In the genomic region with DNA sequence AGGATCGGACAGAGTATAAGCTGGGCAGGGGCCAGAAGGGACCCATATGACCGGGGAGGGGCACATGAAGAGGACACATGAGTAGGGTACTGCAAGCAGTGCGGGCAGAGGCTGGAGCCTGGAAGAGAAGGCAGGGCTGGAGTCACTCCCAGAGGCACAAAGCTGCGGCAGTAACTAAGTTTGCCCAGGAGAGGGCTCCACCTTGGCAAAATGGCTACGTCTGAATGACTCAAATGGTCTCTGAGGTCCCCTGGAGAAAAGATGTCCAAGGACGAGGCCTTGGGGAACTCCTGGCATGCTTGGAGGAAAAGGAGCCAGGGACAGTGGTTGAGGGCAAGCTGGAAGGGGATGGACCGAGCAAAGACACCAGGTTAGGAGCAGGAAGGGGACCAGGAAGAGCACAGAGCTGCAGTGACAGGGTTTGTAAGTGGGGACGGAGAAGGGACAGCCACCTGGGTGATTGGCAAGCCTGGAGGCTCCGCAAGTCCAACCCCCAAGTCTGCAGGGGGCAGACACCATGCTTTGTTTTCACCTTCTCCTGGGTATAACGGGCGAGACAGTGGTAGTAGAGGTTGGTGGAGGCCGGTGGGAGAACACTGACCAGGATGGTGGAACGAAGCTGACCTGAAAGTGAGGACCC, we compare ENCODE assay signal across 9 cellular contexts. TPM values are rescaled to one million over a fixed set of nuclear protein-coding genes. Genes with fewer than 3 reads are reported as not detected.
DNase-seq lines count a peak whose midpoint lies in the region; ATAC-seq and TF ChIP-seq lines count a peak whose summit lies in the region.
"Had no signal": no experiment of that assay in that cellular context is flagged by ENCODE, and none has a peak within 500 bp of the region (broad histone marks: within the 10 kb centered on the region; RNA-seq: fewer than 3 reads in every experiment).

No MANE protein-coding gene starts in this region.

- POLR2A ChIA-PET in activated naive CD8-positive, alpha-beta T cell treated with anti-CD3 and anti-CD28 coated beads, Interleukin-2, amount 10 ng/mL, durations not matched to agents 7 days and 5 days (lab: Charles Lee): no interaction called here

- peak overlapping the region; percentile 13; the same call in 1 of the 2 replicates for H3K9ac ChIP-seq in ES-I3 (ENCODE audit: low read depth, low read length)
- no peak overlapping the region for H3K9ac ChIP-seq in Loucy (ENCODE audit: low read depth, low read length, poor library complexity, severe bottlenecking)

- H3K4me1 ChIP-seq in ES-I3 (ENCODE audit: insufficient read depth, low read length): peaks cover 5% of the 10 kb centered on the region; the same call in 1 of the 2 replicates
- no peaks in the 10 kb centered on the region for H3K4me1 ChIP-seq in Loucy (ENCODE audit: insufficient read depth, low read length, poor library complexity, severe bottlenecking)
- no peaks in the 10 kb centered on the region for H3K4me1 ChIP-seq in heart right ventricle

- H3K36me3 Mint-ChIP-seq in activated naive CD8-positive, alpha-beta T cell treated with anti-CD3 and anti-CD28 coated beads, Interleukin-2, amount 10 ng/mL, durations not matched to agents 7 days and 5 days: no peaks in the 10 kb centered on the region

- peaks cover 2% of the 10 kb centered on the region for H3K4me1 Mint-ChIP-seq in activated naive CD8-positive, alpha-beta T cell treated with anti-CD3 and anti-CD28 coated beads, Interleukin-2, amount 10 ng/mL, durations not matched to agents 7 days and 5 days

- no peak overlapping the region for H3K27ac ChIP-seq in heart right ventricle

- no peaks in the 10 kb centered on the region for H4K20me1 ChIP-seq in Loucy (ENCODE audit: insufficient read depth, low read length, poor library complexity, severe bottlenecking)

- TF ChIP-seq CTCF in Loucy (conservative IDR thresholded peaks at IDR 0.05; ENCODE audit: low read length): peak; percentile 82
- peak; percentile 48 to 82 (median 79) for TF ChIP-seq CTCF in heart right ventricle (IDR thresholded peaks at IDR 0.05)
- TF ChIP-seq CTCF in retinal pigment epithelial cell (conservative IDR thresholded peaks at IDR 0.05; ENCODE audit: low read depth, low read length): peak; percentile 92

- no peak overlapping the region for H3K27ac Mint-ChIP-seq in activated naive CD8-positive, alpha-beta T cell treated with anti-CD3 and anti-CD28 coated beads, Interleukin-2, amount 10 ng/mL, durations not matched to agents 7 days and 5 days

- H3K9me3 ChIP-seq in ES-I3 (ENCODE audit: control insufficient read depth, insufficient read depth, low read length) (no peaks in the 10 kb centered on the region), Loucy (ENCODE audit: insufficient read depth, low read depth, low read length) (no peaks in the 10 kb centered on the region), heart right ventricle (no peaks in the 10 kb centered on the region)

- intact Hi-C loops in heart right ventricle (cut with DNase I): loop anchor here in 5 of 10 donors (5.0 to 10.0 kb wide), 3 partner anchors 192 to 295 kb away; no protein-coding TSS in a partner anchor

- ATAC-seq in activated naive CD8-positive, alpha-beta T cell treated with anti-CD3 and anti-CD28 coated beads, Interleukin-2, amount 10 ng/mL, durations not matched to agents 7 days and 5 days (ENCODE audit: low read depth): peak; percentile 80
- ATAC-seq in heart right ventricle: peak; percentile 67 to 86 (median 79)
- no peak for ATAC-seq in GM19324 (IDR thresholded peaks at IDR 0.05; ENCODE audit: low FRiP score, unreplicated experiment)
- no peak for ATAC-seq in HG03342 (IDR thresholded peaks at IDR 0.05; ENCODE audit: unreplicated experiment)

- peak overlapping the region; percentile 36 for H3K4me2 ChIP-seq in Loucy (ENCODE audit: low read depth, low read length, poor library complexity, severe bottlenecking)

- no peaks in the 10 kb centered on the region for H3K9me2 ChIP-seq in Loucy (replicated peaks; ENCODE audit: low read depth, low read length)

- no peak overlapping the region for H3K4me3 ChIP-seq in Loucy (ENCODE audit: low read length, poor library complexity, severe bottlenecking)
- no peak overlapping the region for H3K4me3 ChIP-seq in heart right ventricle
- no peak overlapping the region for H3K4me3 ChIP-seq in retinal pigment epithelial cell (ENCODE audit: low read length)

- H3K27me3 ChIP-seq in Loucy (ENCODE audit: insufficient read depth, low read length, poor library complexity, severe bottlenecking): no peaks in the 10 kb centered on the region
- H3K27me3 ChIP-seq in heart right ventricle: peaks cover 0 to 37% (median 23%) of the 10 kb centered on the region in 7 donors

- no peak overlapping the region for H3K4me3 Mint-ChIP-seq in activated naive CD8-positive, alpha-beta T cell treated with anti-CD3 and anti-CD28 coated beads, Interleukin-2, amount 10 ng/mL, durations not matched to agents 7 days and 5 days

- 33 to 36% methylated on average over 13 of the region's 13 CpGs for WGBS in heart right ventricle, 2 donors

- no peaks in the 10 kb centered on the region for H3K79me2 ChIP-seq in Loucy (ENCODE audit: insufficient read depth, low read length)

- H3F3A ChIP-seq in Loucy (ENCODE audit: low read depth): no peaks in the 10 kb centered on the region

- no peaks in the 10 kb centered on the region for H3K36me3 ChIP-seq in ES-I3 (ENCODE audit: insufficient read depth, low read length)
- no peaks in the 10 kb centered on the region for H3K36me3 ChIP-seq in Loucy (ENCODE audit: insufficient read depth, low read length)
- H3K36me3 ChIP-seq in heart right ventricle: no peaks in the 10 kb centered on the region

- DNase-seq in SKM-1 (lab: John Stamatoyannopoulos, UW; ENCODE audit: unreplicated experiment) (peak; percentile 30), heart right ventricle (peak; percentile 44 to 49), retinal pigment epithelial cell (ENCODE audit: low read depth) (no peak)
- DNase-seq in activated naive CD8-positive, alpha-beta T cell treated with anti-CD3 and anti-CD28 coated beads, Interleukin-2, amount 10 ng/mL, durations not matched to agents 7 days and 5 days: peak; percentile 60

- no peaks in the 10 kb centered on the region for H3K9me3 Mint-ChIP-seq in activated naive CD8-positive, alpha-beta T cell treated with anti-CD3 and anti-CD28 coated beads, Interleukin-2, amount 10 ng/mL, durations not matched to agents 7 days and 5 days

- peaks cover 18% of the 10 kb centered on the region for H3K27me3 Mint-ChIP-seq in activated naive CD8-positive, alpha-beta T cell treated with anti-CD3 and anti-CD28 coated beads, Interleukin-2, amount 10 ng/mL, durations not matched to agents 7 days and 5 days

- peak overlapping the region; percentile 93 for H2AFZ ChIP-seq in Loucy (ENCODE audit: low read length)

RNA-seq across cellular contexts. Expression of a gene that starts 43.1 kb away (rescaled TPM):
- total RNA-seq in activated naive CD8-positive, alpha-beta T cell treated with anti-CD3 and anti-CD28 coated beads, Interleukin-2, amount 10 ng/mL, durations not matched to agents 7 days and 5 days: not detected
- not detected for total RNA-seq in heart right ventricle
- not detected for polyA plus RNA-seq in heart right ventricle
- polyA plus RNA-seq: esophagus had no signal

Comparison
In these comparisons a context has a peak if more than half of its experiments do, and no peak if none do; other contexts are left out.
1. ATAC-seq: peak in activated naive CD8-positive, alpha-beta T cell treated with anti-CD3 and anti-CD28 coated beads, Interleukin-2, amount 10 ng/mL, durations not matched to agents 7 days and 5 days (single experiment) and heart right ventricle (8 of 8); none in GM19324 (single experiment) and HG03342 (single experiment).
2. Peak in every context shown above with its lines, with median percentiles within 50 percentile points of each other: CTCF ChIP-seq.